8 cellular contexts compared by ENCODE assay signal in genomic region chr17:3668279-3669084, GRCh38. TPM values are rescaled to one million over a fixed set of nuclear protein-coding genes. Genes with fewer than 3 reads are reported as not detected.
DNase-seq lines count a peak whose midpoint lies in the region; ATAC-seq and TF ChIP-seq lines count a peak whose summit lies in the region.

TSS of gene EMC6 (plus strand) at chr17:3668812. CDS start at chr17:3669147, 335 bp downstream.
TSS of gene TAX1BP3 (minus strand) at chr17:3668578. CDS start at chr17:3668526, 52 bp downstream.

- no peaks in the 10 kb centered on the region for H3K27me3 Mint-ChIP-seq in effector memory CD8-positive, alpha-beta T cell

- ATAC-seq in effector memory CD8-positive, alpha-beta T cell (replicated peaks), result peak; percentile 96

- no peak for TF ChIP-seq CTCF in GM20000 (IDR thresholded peaks at IDR 0.05; ENCODE audit: extremely low read depth, missing control alignments)

- peak within 1 kb of the TSS; percentile 94 for H3K4me3 Mint-ChIP-seq in effector memory CD8-positive, alpha-beta T cell

- no peaks in the 10 kb centered on the region for H3K9me3 Mint-ChIP-seq in effector memory CD8-positive, alpha-beta T cell

- peaks cover 26% of the 10 kb centered on the region for H3K36me3 Mint-ChIP-seq in effector memory CD8-positive, alpha-beta T cell (ENCODE audit: insufficient read depth)

- peak within 1 kb of the TSS; percentile 91 to 95 for H3K27ac Mint-ChIP-seq in effector memory CD8-positive, alpha-beta T cell

- H3K4me1 Mint-ChIP-seq in effector memory CD8-positive, alpha-beta T cell (ENCODE audit: low read depth in 2 of 2), result peaks cover 19 to 24% of the 10 kb centered on the region in 2 donors

- DNase-seq in CMK (ENCODE audit: low read depth) (peak; percentile 79), GM20000 (ENCODE audit: low spot score) (peak; percentile 100), HT1080 (ENCODE audit: low read depth) (peak; percentile 97), NOMO-1 treated with DMSO at 0.1 percent for 48 hours (lab: John Stamatoyannopoulos, UW; ENCODE audit: unreplicated experiment) (peak; percentile 96), medulla oblongata (ENCODE audit: extremely low spot score) (peak; percentile 99)
- peak; percentile 96 to 98 for DNase-seq in activated CD8-positive, alpha-beta memory T cell treated with anti-CD3 and anti-CD28 coated beads for 4 hours (ENCODE audit: low read depth in 2 of 2)
- peak; percentile 98 to 100 (median 100) for DNase-seq in effector memory CD8-positive, alpha-beta T cell
- DNase-seq in stimulated activated CD8-positive, alpha-beta memory T cell treated with anti-CD3 and anti-CD28 coated beads, Interleukin-12 subunit alpha, Interleukin-12 subunit beta, amount 100 ng/mL, for 1 hour (ENCODE audit: low read depth), result peak; percentile 99

RNA-seq across cellular contexts. Expression of gene EMC6, which starts in this region (rescaled TPM):
- total RNA-seq in HT1080 (2014; rRNA removed; shearing (Covaris generic)), result 36.8 and 69.7 TPM in 2 replicates
- polyA plus RNA-seq in HT1080 (2015; cell fraction: cytosol; rRNA removed), result 112 and 139 TPM in 2 replicates
- 45.4 and 51.1 TPM in 2 replicates for polyA plus RNA-seq in HT1080 (2015; cell fraction: nucleus; rRNA removed)

RNA-seq across cellular contexts. Expression of gene TAX1BP3, which starts in this region (rescaled TPM):
- 245 and 272 TPM in 2 replicates for total RNA-seq in HT1080 (2014; rRNA removed; shearing (Covaris generic))
- polyA plus RNA-seq in HT1080 (2015; cell fraction: cytosol; rRNA removed), result 226 and 277 TPM in 2 replicates
- polyA plus RNA-seq in HT1080 (2015; cell fraction: nucleus; rRNA removed), result 65.3 and 80.9 TPM in 2 replicates

Comparison
In these comparisons a context has a peak if more than half of its experiments do, and no peak if none do; other contexts are left out.
1. Peak in every context shown above with its lines: DNase-seq and ATAC-seq.